Comparison of ENCODE assay signal across 25 cellular contexts in genomic region chr12:53513712-53514415, GRCh38. TPM values are rescaled to one million over a fixed set of nuclear protein-coding genes. Genes with fewer than 3 reads are reported as not detected.
DNase-seq lines count a peak whose midpoint lies in the region; ATAC-seq and TF ChIP-seq lines count a peak whose summit lies in the region.
"Had no signal": no experiment of that assay in that cellular context is flagged by ENCODE, and none has a peak within 500 bp of the region (broad histone marks: within the 10 kb centered on the region; RNA-seq: fewer than 3 reads in every experiment).

No MANE protein-coding gene starts in this region.

- peak overlapping the region; percentile 30 for H3K27ac Mint-ChIP-seq in activated naive CD4-positive, alpha-beta T cell treated with anti-CD3 and anti-CD28 coated beads, Interleukin-2, amount 10 ng/mL, durations not matched to agents 7 days and 5 days
- no peak overlapping the region for H3K27ac Mint-ChIP-seq in activated naive CD4-positive, alpha-beta T cell treated with anti-CD3 and anti-CD28 coated beads for 36 hours
- no peak overlapping the region for H3K27ac Mint-ChIP-seq in endothelial cell (ENCODE audit: unreplicated experiment)
- H3K27ac Mint-ChIP-seq: B cell had no signal

- no peaks in the 10 kb centered on the region for H3K79me2 ChIP-seq in GM23248 (ENCODE audit: insufficient read depth)

- H4K20me1 ChIP-seq in GM23248 (ENCODE audit: insufficient read depth), result no peaks in the 10 kb centered on the region

- H3F3A ChIP-seq in GM23248 (ENCODE audit: insufficient read depth), result peaks cover 9% of the 10 kb centered on the region

- H3K9me3 ChIP-seq in GM23248 (ENCODE audit: low read depth) (no peaks in the 10 kb centered on the region), sigmoid colon (no peaks in the 10 kb centered on the region), transverse colon (no peaks in the 10 kb centered on the region)

- H2AFZ ChIP-seq in GM23248, result no peak overlapping the region

- no peak for TF ChIP-seq POLR2A in sigmoid colon (IDR thresholded peaks at IDR 0.05)
- TF ChIP-seq POLR2A in transverse colon (IDR thresholded peaks at IDR 0.05), result no peak

- ATAC-seq in GM19463 (IDR thresholded peaks at IDR 0.05; ENCODE audit: unreplicated experiment), result no peak
- ATAC-seq: HCT116, PC-3 had no signal

- no peaks in the 10 kb centered on the region for H3K27me3 Mint-ChIP-seq in activated naive CD4-positive, alpha-beta T cell treated with anti-CD3 and anti-CD28 coated beads, Interleukin-2, amount 10 ng/mL, durations not matched to agents 7 days and 5 days
- no peaks in the 10 kb centered on the region for H3K27me3 Mint-ChIP-seq in activated naive CD4-positive, alpha-beta T cell treated with anti-CD3 and anti-CD28 coated beads for 36 hours (ENCODE audit: low read depth)
- peaks cover 2% of the 10 kb centered on the region for H3K27me3 Mint-ChIP-seq in endothelial cell (ENCODE audit: unreplicated experiment)
- H3K27me3 Mint-ChIP-seq: B cell had no signal

- H3K9me3 Mint-ChIP-seq in activated naive CD4-positive, alpha-beta T cell treated with anti-CD3 and anti-CD28 coated beads, Interleukin-2, amount 10 ng/mL, durations not matched to agents 7 days and 5 days, result no peaks in the 10 kb centered on the region
- no peaks in the 10 kb centered on the region for H3K9me3 Mint-ChIP-seq in activated naive CD4-positive, alpha-beta T cell treated with anti-CD3 and anti-CD28 coated beads for 36 hours
- H3K9me3 Mint-ChIP-seq in endothelial cell (ENCODE audit: unreplicated experiment), result no peaks in the 10 kb centered on the region

- peaks cover 5% of the 10 kb centered on the region for H3K4me1 Mint-ChIP-seq in activated naive CD4-positive, alpha-beta T cell treated with anti-CD3 and anti-CD28 coated beads, Interleukin-2, amount 10 ng/mL, durations not matched to agents 7 days and 5 days
- no peaks in the 10 kb centered on the region for H3K4me1 Mint-ChIP-seq in activated naive CD4-positive, alpha-beta T cell treated with anti-CD3 and anti-CD28 coated beads for 36 hours (ENCODE audit: low read depth)
- peaks cover 22% of the 10 kb centered on the region for H3K4me1 Mint-ChIP-seq in endothelial cell (ENCODE audit: unreplicated experiment)

- no peak overlapping the region for H3K4me3 Mint-ChIP-seq in activated naive CD4-positive, alpha-beta T cell treated with anti-CD3 and anti-CD28 coated beads, Interleukin-2, amount 10 ng/mL, durations not matched to agents 7 days and 5 days
- no peak overlapping the region for H3K4me3 Mint-ChIP-seq in activated naive CD4-positive, alpha-beta T cell treated with anti-CD3 and anti-CD28 coated beads for 36 hours
- H3K4me3 Mint-ChIP-seq in endothelial cell (ENCODE audit: unreplicated experiment), result peak overlapping the region; percentile 22
- H3K4me3 Mint-ChIP-seq: B cell had no signal

- H3K4me1 ChIP-seq in GM23248 (ENCODE audit: insufficient read depth) (no peaks in the 10 kb centered on the region), sigmoid colon (peaks cover 0 to under 1% (median 0%) of the 10 kb centered on the region in 4 donors), transverse colon (peaks cover 0 to 2% (median 0%) of the 10 kb centered on the region in 4 donors)

- peaks cover 29% of the 10 kb centered on the region for H3K36me3 Mint-ChIP-seq in activated naive CD4-positive, alpha-beta T cell treated with anti-CD3 and anti-CD28 coated beads, Interleukin-2, amount 10 ng/mL, durations not matched to agents 7 days and 5 days
- H3K36me3 Mint-ChIP-seq in activated naive CD4-positive, alpha-beta T cell treated with anti-CD3 and anti-CD28 coated beads for 36 hours (ENCODE audit: low read depth), result no peaks in the 10 kb centered on the region
- H3K36me3 Mint-ChIP-seq in endothelial cell (ENCODE audit: low read depth, unreplicated experiment), result peaks cover 47% of the 10 kb centered on the region

- H3K9ac ChIP-seq in GM23248, result 0 out of 2 replicates have a peak overlapping the region, but pooled peaks have one; percentile 13

- no peak overlapping the region for H3K4me2 ChIP-seq in GM23248 (ENCODE audit: unreplicated experiment)

- TF ChIP-seq CTCF in endothelial cell (IDR thresholded peaks at IDR 0.05; ENCODE audit: unreplicated experiment) (no peak), sigmoid colon (IDR thresholded peaks at IDR 0.05) (no peak), transverse colon (IDR thresholded peaks at IDR 0.05) (no peak)

- H3K4me3 ChIP-seq in GM23248 (no peak overlapping the region), sigmoid colon (no peak overlapping the region), transverse colon (no peak overlapping the region)

- H3K9me2 ChIP-seq in GM23248 (ENCODE audit: insufficient read depth), result no peaks in the 10 kb centered on the region

- CTCF ChIA-PET in activated naive CD4-positive, alpha-beta T cell treated with anti-CD3 and anti-CD28 coated beads, Interleukin-2, amount 10 ng/mL, durations not matched to agents 7 days and 5 days (lab: Charles Lee), result interaction anchor here (1.3 to 1.7 kb wide), 2 partner anchors 162 to 886 kb away, joined by 3 to 4 read pairs; no protein-coding TSS in a partner anchor
- CTCF ChIA-PET in activated naive CD4-positive, alpha-beta T cell treated with anti-CD3 and anti-CD28 coated beads for 36 hours (lab: Charles Lee), result no interaction called here

- in situ Hi-C loops in GM23248 (cut with MboI), result no loop called here
- in situ Hi-C loops in transverse colon (cut with MboI; ENCODE audit: low pct_ligation_motif_present in 1 of 4, low pct_unique_long_range_greater_than_20kb in 1 of 4, low sequenced_read_pairs in 3 of 4), result no loop called here

- TF ChIP-seq EP300 in sigmoid colon (IDR thresholded peaks at IDR 0.05) (no peak), transverse colon (IDR thresholded peaks at IDR 0.05; ENCODE audit: low read depth) (no peak)

- H3K36me3 ChIP-seq in GM23248 (ENCODE audit: low read depth) (peaks cover 38% of the 10 kb centered on the region), sigmoid colon (peaks cover 13 to 93% (median 54%) of the 10 kb centered on the region in 4 donors), transverse colon (peaks cover 0 to 65% (median 21%) of the 10 kb centered on the region in 4 donors)

- no peaks in the 10 kb centered on the region for H3K27me3 ChIP-seq in GM23248 (replicated peaks; ENCODE audit: insufficient read depth)
- H3K27me3 ChIP-seq in sigmoid colon, result no peaks in the 10 kb centered on the region
- H3K27me3 ChIP-seq in transverse colon, result no peaks in the 10 kb centered on the region

- no peak for DNase-seq in activated naive CD4-positive, alpha-beta T cell treated with anti-CD3 and anti-CD28 coated beads, Interleukin-2, amount 10 ng/mL, durations not matched to agents 7 days and 5 days
- no peak for DNase-seq in activated naive CD4-positive, alpha-beta T cell treated with anti-CD3 and anti-CD28 coated beads for 36 hours
- DNase-seq in GM23248 (no peak), endothelial cell (ENCODE audit: low spot score) (no peak), sigmoid colon (peak; percentile 20), transverse colon (no peak), retina (no peak)
- DNase-seq: DMS153, GF-D8, GOT3, IMR-90, NCI-H1417 treated with DMSO at 0.1 percent for 48 hours, NCI-H187 treated with DMSO at 0.1 percent for 48 hours, NCI-H226, NCI-H524, PC-3, RPMI8226, SHP77 treated with DMSO at 0.1 percent for 48 hours had no signal

- 87 to 90% methylated on average over 6 of the region's 6 CpGs for WGBS in GM23248 (ENCODE audit: low coverage in 1 of 2, low lambda C conversion rate in 2 of 2, missing lambda C conversion rate in 2 of 2), 2 experiments
- 89% methylated on average over 6 of the region's 6 CpGs for WGBS in sigmoid colon, 2 donors
- 80 to 87% methylated on average over 2 to 6 of the region's 6 CpGs for WGBS in transverse colon (ENCODE audit: low coverage in 1 of 2), 2 donors

- no peak overlapping the region for H3K27ac ChIP-seq in GM23248
- no peak overlapping the region for H3K27ac ChIP-seq in sigmoid colon
- H3K27ac ChIP-seq in transverse colon, result no peak overlapping the region

- intact Hi-C loops in activated naive CD4-positive, alpha-beta T cell treated with anti-CD3 and anti-CD28 coated beads for 36 hours (cut with micrococcal nuclease), result no loop called here
- intact Hi-C loops in sigmoid colon (cut with DNase I), result no loop called here
- intact Hi-C loops in transverse colon (cut with DNase I; ENCODE audit: low total_unique reads), result loop anchor here (10.0 kb wide), 1 partner anchor 639 kb away; no protein-coding TSS in a partner anchor

RNA-seq across cellular contexts. Expression of gene NPFF, which starts 6.6 kb away (rescaled TPM):
- not detected for total RNA-seq in activated naive CD4-positive, alpha-beta T cell treated with anti-CD3 and anti-CD28 coated beads for 36 hours
- not detected in 2 replicates for total RNA-seq in GM23248 (2014; rRNA removed; shearing (Covaris generic))
- polyA plus RNA-seq in GM23248 (2016; fragmentation: Nextera tagmentation; extraction: Ambion mirVana) (not detected in 2 replicates), sigmoid colon (not detected)
- total RNA-seq in endothelial cell (ENCODE audit: unreplicated experiment) (not detected), sigmoid colon (not detected), transverse colon (not detected)
- total RNA-seq: A172, B cell, Daoy, HT1080, IMR-90, M059J, PC-3 had no signal
- polyA plus RNA-seq: IMR-90 had no signal

RNA-seq across cellular contexts. Expression of gene TARBP2, which starts 12.8 kb away (rescaled TPM):
- total RNA-seq in activated naive CD4-positive, alpha-beta T cell treated with anti-CD3 and anti-CD28 coated beads for 36 hours, result 10 to 100 TPM; 25.0 to 26.8 TPM
- total RNA-seq in GM23248 (2014; rRNA removed; shearing (Covaris generic)), result 40.1 and 54.1 TPM in 2 replicates
- polyA plus RNA-seq in GM23248 (2016; fragmentation: Nextera tagmentation; extraction: Ambion mirVana) (32.1 and 36.0 TPM in 2 replicates), sigmoid colon (10 to 100 TPM; 16.2 to 29.4 (median 19.7) TPM)
- total RNA-seq in endothelial cell (ENCODE audit: unreplicated experiment) (45.3 TPM), sigmoid colon (10 to 100 TPM; 16.1 to 29.9 (median 19.4) TPM), transverse colon (10 to 100 TPM; 22.4 to 37.0 (median 34.1) TPM)

RNA-seq across cellular contexts. Expression of gene MAP3K12, which starts 14.6 kb away (rescaled TPM):
- total RNA-seq in activated naive CD4-positive, alpha-beta T cell treated with anti-CD3 and anti-CD28 coated beads for 36 hours, result 1 to 10 TPM; 6.0 to 8.2 TPM
- total RNA-seq in GM23248 (2014; rRNA removed; shearing (Covaris generic)), result 36.5 and 37.4 TPM in 2 replicates
- polyA plus RNA-seq in GM23248 (2016; fragmentation: Nextera tagmentation; extraction: Ambion mirVana) (8.7 and 10.4 TPM in 2 replicates), sigmoid colon (10 to 100 TPM in 1 of 3 donors, 1 to 10 TPM in 2; 1.6 to 10.1 (median 4.8) TPM)
- total RNA-seq in endothelial cell (ENCODE audit: unreplicated experiment) (20.9 TPM), sigmoid colon (10 to 100 TPM; 18.5 to 27.4 (median 25.0) TPM), transverse colon (10 to 100 TPM in 2 of 4 donors, 1 to 10 TPM in 2; 6.8 to 20.9 (median 10.3) TPM)
